ENCODE assay signal across 22 cellular contexts in the genomic region with DNA sequence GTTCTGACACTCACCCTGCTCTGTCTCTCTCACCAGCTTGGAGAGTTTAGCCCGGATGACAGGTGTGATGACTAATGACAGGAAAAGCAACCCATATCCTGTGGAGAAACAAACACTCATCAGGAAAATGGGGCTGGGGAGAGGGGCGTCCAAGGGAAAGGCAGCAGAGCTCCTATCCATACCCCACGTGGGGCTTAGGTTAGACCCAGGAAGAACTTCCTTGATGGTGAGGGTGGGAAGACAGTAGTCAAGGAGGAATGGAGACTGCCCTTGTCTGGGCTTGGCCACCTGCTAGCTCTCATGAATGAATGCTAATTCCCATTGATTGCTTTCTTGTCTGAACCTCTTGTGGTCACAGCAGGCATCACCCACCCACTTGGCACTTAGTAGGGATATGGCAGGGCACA. TPM values are rescaled to one million over a fixed set of nuclear protein-coding genes. Genes with fewer than 3 reads are reported as not detected.
A peak's percentile ranks its signal among the peaks of the same experiment; 100 is the strongest.
DNase-seq lines count a peak whose midpoint lies in the region; FAIRE-seq and TF ChIP-seq lines count a peak whose summit lies in the region.
"Had no signal": no experiment of that assay in that cellular context is flagged by ENCODE, and none has a peak within 500 bp of the region (broad histone marks: within the 10 kb centered on the region; RNA-seq: fewer than 3 reads in every experiment).

No MANE protein-coding gene starts in this region.

- no peak overlapping the region for H3K4ac ChIP-seq in trophoblast cell (ENCODE audit: low read depth, low read length)

- H3K9me3 Mint-ChIP-seq in neural crest cell: no peaks in the 10 kb centered on the region
- no peaks in the 10 kb centered on the region for H3K9me3 Mint-ChIP-seq in activated CD4-positive, alpha-beta T cell treated with anti-CD3 and anti-CD28 coated beads, Interleukin-2, amount 10 ng/mL, durations not matched to agents 7 days and 5 days
- H3K9me3 Mint-ChIP-seq: activated CD8-positive, alpha-beta T cell treated with anti-CD3 and anti-CD28 coated beads for 36 hours; activated T-cell treated with anti-CD3 and anti-CD28 coated beads, Interleukin-2, amount 50 U/mL, for 4 hours; dendritic cell treated with granulocyte-macrophage colony-stimulating factor and Interleukin-4, amounts not matched to agents 40 ng/mL and 50 ng/mL, for 4 days had no signal

- H3K36me3 Mint-ChIP-seq in neural crest cell (ENCODE audit: low read depth): peaks cover 2% of the 10 kb centered on the region
- no peaks in the 10 kb centered on the region for H3K36me3 Mint-ChIP-seq in activated CD4-positive, alpha-beta T cell treated with anti-CD3 and anti-CD28 coated beads, Interleukin-2, amount 10 ng/mL, durations not matched to agents 7 days and 5 days (ENCODE audit: low read depth)

- H2AFZ ChIP-seq in trophoblast cell (ENCODE audit: insufficient read depth, low read length, poor library complexity): no peak overlapping the region

- no peak overlapping the region for H4K12ac ChIP-seq in trophoblast cell (ENCODE audit: low read depth, low read length)

- H2BK12ac ChIP-seq in trophoblast cell (ENCODE audit: low read length): no peak overlapping the region

- H3K79me1 ChIP-seq in trophoblast cell (ENCODE audit: low read length): peaks cover 4% of the 10 kb centered on the region

- H3K23ac ChIP-seq in trophoblast cell (ENCODE audit: low read length): no peak overlapping the region

- TF ChIP-seq CTCF in HEK293 (tag by site-specific recombination; IDR thresholded peaks at IDR 0.05) (no peak), bronchial epithelial cell (IDR thresholded peaks at IDR 0.05; ENCODE audit: insufficient read depth, low read length, severe bottlenecking) (no peak), neural crest cell (conservative IDR thresholded peaks at IDR 0.05) (no peak)

- no peak overlapping the region for H3K14ac ChIP-seq in trophoblast cell (ENCODE audit: low read length)

- no CpG with 5 or more reads among the region's 3 CpGs for WGBS in trophoblast cell (ENCODE audit: extremely low coverage, insufficient coverage, insufficient read length)

- H2BK120ac ChIP-seq in trophoblast cell (ENCODE audit: insufficient read depth, low read length, poor library complexity): no peak overlapping the region

- H3K18ac ChIP-seq in trophoblast cell (ENCODE audit: low read length): no peak overlapping the region

- POLR2A ChIA-PET in HEK293 (lab: Yijun Ruan, JAX): interaction anchor here (0.5 kb wide), 1 partner anchor 43 kb away, joined by 8 read pairs; no protein-coding TSS in a partner anchor
- POLR2A ChIA-PET in activated CD4-positive, alpha-beta T cell treated with anti-CD3 and anti-CD28 coated beads, Interleukin-2, amount 10 ng/mL, durations not matched to agents 7 days and 5 days (lab: Charles Lee): interaction anchor here (0.6 kb wide), 1 partner anchor 60 kb away, joined by 3 read pairs; no protein-coding TSS in a partner anchor

- H4K91ac ChIP-seq in trophoblast cell (ENCODE audit: low read depth, low read length): no peak overlapping the region

- H3K4me3 ChIP-seq in HEK293 (ENCODE audit: low read depth, low read length): no peak overlapping the region
- H3K4me3 ChIP-seq in bronchial epithelial cell (ENCODE audit: low read depth, low read length): no peak overlapping the region
- H3K4me3 ChIP-seq in trophoblast cell (ENCODE audit: low read depth, low read length): no peak overlapping the region
- H3K4me3 ChIP-seq: gastrocnemius medialis, left ventricle myocardium inferior, right atrium auricular region, testis had no signal

- H3K27me3 Mint-ChIP-seq in neural crest cell (ENCODE audit: low read depth): peaks cover 15% of the 10 kb centered on the region
- H3K27me3 Mint-ChIP-seq in activated CD4-positive, alpha-beta T cell treated with anti-CD3 and anti-CD28 coated beads, Interleukin-2, amount 10 ng/mL, durations not matched to agents 7 days and 5 days: peaks cover 7% of the 10 kb centered on the region
- H3K27me3 Mint-ChIP-seq: activated CD8-positive, alpha-beta T cell treated with anti-CD3 and anti-CD28 coated beads for 36 hours had no signal

- no peaks in the 10 kb centered on the region for H3K9me3 ChIP-seq in HEK293 (ENCODE audit: control insufficient read depth, insufficient read depth, low read depth, low read length)
- H3K9me3 ChIP-seq in trophoblast cell (ENCODE audit: insufficient read depth, low read depth, low read length): no peaks in the 10 kb centered on the region
- H3K9me3 ChIP-seq: gastrocnemius medialis, left ventricle myocardium inferior, right atrium auricular region, testis had no signal

- H3K4me1 Mint-ChIP-seq in neural crest cell: peaks cover 31% of the 10 kb centered on the region
- peaks cover 10% of the 10 kb centered on the region for H3K4me1 Mint-ChIP-seq in activated CD4-positive, alpha-beta T cell treated with anti-CD3 and anti-CD28 coated beads, Interleukin-2, amount 10 ng/mL, durations not matched to agents 7 days and 5 days

- H3K36me3 ChIP-seq in HEK293 (ENCODE audit: control insufficient read depth in 2 of 2, insufficient read depth in 1 of 2, low read length in 2 of 2) (peaks cover 4 to 73% of the 10 kb centered on the region in 2 experiments; a peak in 1 of 3 replicates), bronchial epithelial cell (ENCODE audit: control insufficient read depth, insufficient read depth, low read length) (peaks cover 5% of the 10 kb centered on the region), trophoblast cell (ENCODE audit: control insufficient read depth in 1 of 2, insufficient read depth in 2 of 2, low read length in 2 of 2) (peaks cover 0 to 2% of the 10 kb centered on the region in 2 experiments)

- DNase-seq in NCI-H748 (lab: John Stamatoyannopoulos, UW; ENCODE audit: unreplicated experiment) (peak; percentile 59), NCI-H748 treated with DMSO at 0.1 percent for 48 hours (lab: John Stamatoyannopoulos, UW) (no peak), bronchial epithelial cell (ENCODE audit: low read depth) (peak; percentile 55), neural crest cell (ENCODE audit: low read depth, low spot score) (no peak), trophoblast cell (no peak), urothelium cell line (ENCODE audit: low spot score) (no peak)
- DNase-seq in activated CD4-positive, alpha-beta T cell treated with anti-CD3 and anti-CD28 coated beads, Interleukin-2, amount 10 ng/mL, durations not matched to agents 7 days and 5 days: no peak
- DNase-seq: ACHN; activated CD8-positive, alpha-beta T cell treated with anti-CD3 and anti-CD28 coated beads for 36 hours; activated T-cell treated with anti-CD3 and anti-CD28 coated beads, Interleukin-2, amount 50 U/mL, for 4 hours; gastrocnemius medialis; left ventricle myocardium inferior; NCI-H1105 treated with DMSO at 0.1 percent for 48 hours; NCI-H2171 treated with DMSO at 0.1 percent for 48 hours; occipital lobe; Right ventricle myocardium superior; testis had no signal

- peak overlapping the region; percentile 18 for H3K4me3 Mint-ChIP-seq in neural crest cell
- H3K4me3 Mint-ChIP-seq in activated CD4-positive, alpha-beta T cell treated with anti-CD3 and anti-CD28 coated beads, Interleukin-2, amount 10 ng/mL, durations not matched to agents 7 days and 5 days: no peak overlapping the region
- H3K4me3 Mint-ChIP-seq: activated CD8-positive, alpha-beta T cell treated with anti-CD3 and anti-CD28 coated beads for 36 hours; activated T-cell treated with anti-CD3 and anti-CD28 coated beads, Interleukin-2, amount 50 U/mL, for 4 hours had no signal

- H3K4me1 ChIP-seq in HEK293 (ENCODE audit: control insufficient read depth, insufficient read depth, low read length) (no peaks in the 10 kb centered on the region), trophoblast cell (ENCODE audit: control insufficient read depth in 1 of 2, insufficient read depth in 2 of 2, low read length in 2 of 2) (peaks cover 13 to 19% of the 10 kb centered on the region in 2 experiments)

- FAIRE-seq in bronchial epithelial cell (lab: Jason Lieb, UNC) (no peak), urothelium cell line (lab: Jason Lieb, UNC) (no peak)

- H3K27ac Mint-ChIP-seq in neural crest cell (ENCODE audit: unreplicated experiment): no peak overlapping the region
- H3K27ac Mint-ChIP-seq in activated CD4-positive, alpha-beta T cell treated with anti-CD3 and anti-CD28 coated beads, Interleukin-2, amount 10 ng/mL, durations not matched to agents 7 days and 5 days: no peak overlapping the region
- H3K27ac Mint-ChIP-seq: activated CD8-positive, alpha-beta T cell treated with anti-CD3 and anti-CD28 coated beads for 36 hours had no signal

- CTCF ChIA-PET in HEK293 (lab: Yijun Ruan, JAX): interaction anchor here (1.5 to 4.4 kb wide), 2 partner anchors 15 to 18 kb away, joined by 5 to 34 read pairs; no protein-coding TSS in a partner anchor
- CTCF ChIA-PET in activated CD4-positive, alpha-beta T cell treated with anti-CD3 and anti-CD28 coated beads, Interleukin-2, amount 10 ng/mL, durations not matched to agents 7 days and 5 days (lab: Charles Lee): interaction anchor here (2.1 kb wide), 1 partner anchor 15 kb away, joined by 6 read pairs; no protein-coding TSS in a partner anchor

- no peak overlapping the region for H4K8ac ChIP-seq in trophoblast cell (ENCODE audit: low read depth, low read length)

- peaks cover 3% of the 10 kb centered on the region for H3K79me2 ChIP-seq in trophoblast cell (ENCODE audit: control insufficient read depth, insufficient read depth, low read length, poor library complexity)

- no peak overlapping the region for H3K4me2 ChIP-seq in trophoblast cell (ENCODE audit: low read length)

- H3K27me3 ChIP-seq in bronchial epithelial cell (ENCODE audit: control insufficient read depth, insufficient read depth, low read length) (no peaks in the 10 kb centered on the region), trophoblast cell (ENCODE audit: insufficient read depth, low read length) (no peaks in the 10 kb centered on the region)
- H3K27me3 ChIP-seq: gastrocnemius medialis, right atrium auricular region, testis had no signal

- no peak overlapping the region for H2BK5ac ChIP-seq in trophoblast cell (ENCODE audit: low read depth, low read length, poor library complexity)

- H3K27ac ChIP-seq in HEK293 (ENCODE audit: extremely low read depth, low read depth, low read length): no peak overlapping the region
- no peak overlapping the region for H3K27ac ChIP-seq in trophoblast cell (ENCODE audit: low read depth, low read length)
- H3K27ac ChIP-seq: gastrocnemius medialis, left ventricle myocardium inferior, right atrium auricular region, testis had no signal

- H2AK5ac ChIP-seq in trophoblast cell (ENCODE audit: low read length): no peak overlapping the region

- no peak overlapping the region for H3K9ac ChIP-seq in trophoblast cell (ENCODE audit: low read length)

RNA-seq across cellular contexts. Expression of gene SLC46A1, which starts 3.8 kb away (rescaled TPM):
- total RNA-seq in bronchial epithelial cell (1.9 and 5.0 TPM in 2 replicates), neural crest cell (16.8 and 17.5 TPM in 2 replicates)
- 6.3 and 7.2 TPM in 2 replicates for polyA plus RNA-seq in trophoblast cell (2013)
- total RNA-seq in activated CD4-positive, alpha-beta T cell treated with anti-CD3 and anti-CD28 coated beads, Interleukin-2, amount 10 ng/mL, durations not matched to agents 7 days and 5 days: 1 to 10 TPM in 1 of 2 experiments, under 1 TPM in 1; 0.74 to 1.5 TPM

RNA-seq across cellular contexts. Expression of gene SARM1, which starts 30.7 kb away (rescaled TPM):
- total RNA-seq in bronchial epithelial cell (0.26 and 0.53 TPM in 2 replicates), neural crest cell (47.5 and 52.5 TPM in 2 replicates)
- 0.49 and 0.60 TPM in 2 replicates for polyA plus RNA-seq in trophoblast cell (2013)
- total RNA-seq in activated CD4-positive, alpha-beta T cell treated with anti-CD3 and anti-CD28 coated beads, Interleukin-2, amount 10 ng/mL, durations not matched to agents 7 days and 5 days: 10 to 100 TPM; 17.7 to 20.4 TPM

RNA-seq across cellular contexts. Expression of gene VTN, which starts 32.1 kb away (rescaled TPM):
- total RNA-seq in bronchial epithelial cell (under 0.01 TPM in 2 replicates), neural crest cell (0.40 and 0.68 TPM in 2 replicates)
- polyA plus RNA-seq in trophoblast cell (2013): 0.42 and 0.44 TPM in 2 replicates
- under 1 TPM; 0.08 to 0.12 TPM for total RNA-seq in activated CD4-positive, alpha-beta T cell treated with anti-CD3 and anti-CD28 coated beads, Interleukin-2, amount 10 ng/mL, durations not matched to agents 7 days and 5 days
- total RNA-seq: epithelial cell of proximal tubule had no signal

RNA-seq across cellular contexts. Expression of gene SEBOX, which starts 37.2 kb away (rescaled TPM):
- total RNA-seq in bronchial epithelial cell: not detected in 2 replicates
- not detected in 2 replicates for total RNA-seq in neural crest cell
- polyA plus RNA-seq in trophoblast cell (2013): not detected in 2 replicates
- total RNA-seq in activated CD4-positive, alpha-beta T cell treated with anti-CD3 and anti-CD28 coated beads, Interleukin-2, amount 10 ng/mL, durations not matched to agents 7 days and 5 days: not detected
- total RNA-seq: activated CD8-positive, alpha-beta T cell treated with anti-CD3 and anti-CD28 coated beads for 36 hours; activated T-cell treated with anti-CD3 and anti-CD28 coated beads, Interleukin-2, amount 50 U/mL, for 4 hours; epithelial cell of proximal tubule; gastrocnemius medialis; left ventricle myocardium inferior; mucosa of gallbladder; occipital lobe; right atrium auricular region; Right ventricle myocardium superior; testis had no signal

RNA-seq across cellular contexts. Expression of gene POLDIP2, which starts 44.9 kb away (rescaled TPM):
- total RNA-seq in bronchial epithelial cell: 59.8 and 67.5 TPM in 2 replicates
- 75.5 and 78.2 TPM in 2 replicates for total RNA-seq in neural crest cell
- polyA plus RNA-seq in trophoblast cell (2013): 43.5 and 44.3 TPM in 2 replicates
- total RNA-seq in activated CD4-positive, alpha-beta T cell treated with anti-CD3 and anti-CD28 coated beads, Interleukin-2, amount 10 ng/mL, durations not matched to agents 7 days and 5 days: 10 to 100 TPM; 61.6 to 67.7 TPM

Comparison
In these comparisons a context has a peak if more than half of its experiments do, and no peak if none do; other contexts are left out.
1. DNase-seq: peak in NCI-H748 (single experiment) and bronchial epithelial cell (single experiment); none in NCI-H748 treated with DMSO at 0.1 percent for 48 hours (single experiment), neural crest cell (single experiment), trophoblast cell (0 of 2), activated CD4-positive, alpha-beta T cell treated with anti-CD3 and anti-CD28 coated beads, Interleukin-2, amount 10 ng/mL, durations not matched to agents 7 days and 5 days (single experiment) and urothelium cell line (single experiment).
2. RNA of gene SARM1, which starts 30.7 kb away (total RNA-seq): 47.5 to 52.5 TPM in neural crest cell and 17.7 to 20.4 TPM in activated CD4-positive, alpha-beta T cell treated with anti-CD3 and anti-CD28 coated beads, Interleukin-2, amount 10 ng/mL, durations not matched to agents 7 days and 5 days; 0.26 to 0.53 TPM in bronchial epithelial cell; every median in the first group is over 10 times any median in the second.